In genomic region chr18:8354304-8354703, GRCh38 we compare ENCODE assay signal across 30 cellular contexts.
"Had no signal": no experiment of that assay in that cellular context is flagged by ENCODE, and none has a peak within 500 bp of the region (broad histone marks: within the 10 kb centered on the region; RNA-seq: fewer than 3 reads in every experiment).

No MANE protein-coding gene starts in this region.

- H3K27me3 ChIP-seq: esophagus squamous epithelium had no signal

- H3K27ac Mint-ChIP-seq: activated B cell treated with CpG ODN at 0.5 μM for 24 hours; activated CD8-positive, alpha-beta memory T cell treated with anti-CD3 and anti-CD28 coated beads, Interleukin-2, amount 10 ng/mL, durations not matched to agents 7 days and 5 days; activated CD8-positive, alpha-beta T cell treated with anti-CD3 and anti-CD28 coated beads, Interleukin-2, amount 10 ng/mL, durations not matched to agents 7 days and 5 days; activated naive CD8-positive, alpha-beta T cell; activated T-helper 2 cell treated with anti-CD3 and anti-CD28 coated beads, Interferon-gamma antibody, Interleukin-2, Interleukin-4, amounts not matched to agents 10 μg/mL and 5 μg/mL and 100 μg/mL, durations not matched to agents 14 hours and 24 hours and 36 hours; endodermal cell; natural killer cell treated with Interleukin-12 subunit alpha and Interleukin-12 subunit beta and Interleukin-15 and Interleukin-18, amount 100 ng/mL, for 72 hours; stimulated activated memory B cell treated with anti-CD40 and anti-IgM and Interleukin-4, amounts not matched to agents 10 μg/mL and 1 μg/mL and 100 μg/mL, for 72 hours; stimulated activated naive CD8-positive, alpha-beta T cell treated with anti-CD3 and anti-CD28 coated beads, Interleukin-15, amount 100 ng/mL, for 72 hours; T-helper 2 cell treated with Interferon-gamma antibody and Interleukin-4, amounts not matched to agents 5 μg/mL and 100 μg/mL, for 36 hours; type B pancreatic cell had no signal

- H3K36me3 Mint-ChIP-seq: activated CD8-positive, alpha-beta memory T cell treated with anti-CD3 and anti-CD28 coated beads, Interleukin-2, amount 10 ng/mL, durations not matched to agents 7 days and 5 days; activated naive CD8-positive, alpha-beta T cell; natural killer cell treated with Interleukin-12 subunit alpha and Interleukin-12 subunit beta and Interleukin-15 and Interleukin-18, amount 100 ng/mL, for 72 hours; stimulated activated memory B cell treated with anti-CD40 and anti-IgM and Interleukin-4, amounts not matched to agents 10 μg/mL and 1 μg/mL and 100 μg/mL, for 72 hours; type B pancreatic cell had no signal

- H3K27me3 Mint-ChIP-seq: activated B cell treated with CpG ODN at 0.5 μM for 24 hours; activated CD8-positive, alpha-beta memory T cell treated with anti-CD3 and anti-CD28 coated beads, Interleukin-2, amount 10 ng/mL, durations not matched to agents 7 days and 5 days; natural killer cell treated with Interleukin-12 subunit alpha and Interleukin-12 subunit beta and Interleukin-15 and Interleukin-18, amount 100 ng/mL, for 72 hours; stimulated activated naive CD8-positive, alpha-beta T cell treated with anti-CD3 and anti-CD28 coated beads, Interleukin-15, amount 100 ng/mL, for 72 hours had no signal

- DNase-seq: activated B cell treated with CpG ODN at 0.5 μM for 24 hours; activated CD4-positive, alpha-beta T cell treated with anti-CD3 and anti-CD28 coated beads, Interleukin-2, amount 50 U/mL, for 1 hour; activated CD8-positive, alpha-beta memory T cell treated with anti-CD3 and anti-CD28 coated beads, Interleukin-2, amount 10 ng/mL, durations not matched to agents 7 days and 5 days; activated CD8-positive, alpha-beta T cell treated with anti-CD3 and anti-CD28 coated beads, Interleukin-2, amount 10 ng/mL, durations not matched to agents 7 days and 5 days; activated naive CD4-positive, alpha-beta T cell treated with Interleukin-2 at 50 U/mL for 16 hours; activated T-cell treated with anti-CD3 and anti-CD28 coated beads, Interleukin-2, amount 50 U/mL, for 48 hours; anterior cingulate cortex; cerebellar nuclear complex; cortex of kidney; endodermal cell; esophagus squamous epithelium; foreskin melanocyte; left colon; mesendoderm; retina; stimulated activated CD4-positive, alpha-beta T cell treated with anti-CD3 and anti-CD28 coated beads, Interleukin-1b, Interleukin-23, amount 100 ng/mL, for 48 hours; stimulated activated CD4-positive, alpha-beta T cell treated with anti-CD3 and anti-CD28 coated beads, Interleukin-4, amount 100 ng/mL, for 4 hours; stimulated activated CD8-positive, alpha-beta memory T cell treated with anti-CD3 and anti-CD28 coated beads, Interleukin-4, amount 100 ng/mL, for 48 hours; stimulated activated naive CD8-positive, alpha-beta T cell treated with anti-CD3 and anti-CD28 coated beads, Interleukin-15, amount 100 ng/mL, for 72 hours; substantia nigra had no signal

- H3K4me3 Mint-ChIP-seq: activated B cell treated with CpG ODN at 0.5 μM for 24 hours; activated CD8-positive, alpha-beta memory T cell treated with anti-CD3 and anti-CD28 coated beads, Interleukin-2, amount 10 ng/mL, durations not matched to agents 7 days and 5 days; activated CD8-positive, alpha-beta T cell treated with anti-CD3 and anti-CD28 coated beads, Interleukin-2, amount 10 ng/mL, durations not matched to agents 7 days and 5 days; activated naive CD8-positive, alpha-beta T cell; endodermal cell; natural killer cell treated with Interleukin-12 subunit alpha and Interleukin-12 subunit beta and Interleukin-15 and Interleukin-18, amount 100 ng/mL, for 72 hours; stimulated activated memory B cell treated with anti-CD40 and anti-IgM and Interleukin-4, amounts not matched to agents 10 μg/mL and 1 μg/mL and 100 μg/mL, for 72 hours; stimulated activated naive CD8-positive, alpha-beta T cell treated with anti-CD3 and anti-CD28 coated beads, Interleukin-15, amount 100 ng/mL, for 72 hours; T-helper 2 cell treated with Interferon-gamma antibody and Interleukin-4, amounts not matched to agents 5 μg/mL and 100 μg/mL, for 36 hours; type B pancreatic cell had no signal

- H3K4me2 ChIP-seq: smooth muscle cell had no signal

- H3K4me3 ChIP-seq: esophagus squamous epithelium, lung, prostate gland, smooth muscle cell had no signal

- H3K27ac ChIP-seq: epithelial cell of prostate, esophagus squamous epithelium, prostate gland had no signal

- H3K9me3 Mint-ChIP-seq: activated B cell treated with CpG ODN at 0.5 μM for 24 hours; activated T-helper 2 cell treated with anti-CD3 and anti-CD28 coated beads, Interferon-gamma antibody, Interleukin-2, Interleukin-4, amounts not matched to agents 10 μg/mL and 5 μg/mL and 100 μg/mL, durations not matched to agents 14 hours and 24 hours and 36 hours; natural killer cell treated with Interleukin-12 subunit alpha and Interleukin-12 subunit beta and Interleukin-15 and Interleukin-18, amount 100 ng/mL, for 72 hours; stimulated activated memory B cell treated with anti-CD40 and anti-IgM and Interleukin-4, amounts not matched to agents 10 μg/mL and 1 μg/mL and 100 μg/mL, for 72 hours; T-helper 2 cell treated with Interferon-gamma antibody and Interleukin-4, amounts not matched to agents 5 μg/mL and 100 μg/mL, for 36 hours; type B pancreatic cell had no signal

- H3K4me1 Mint-ChIP-seq: activated B cell treated with CpG ODN at 0.5 μM for 24 hours; activated CD8-positive, alpha-beta memory T cell treated with anti-CD3 and anti-CD28 coated beads, Interleukin-2, amount 10 ng/mL, durations not matched to agents 7 days and 5 days; stimulated activated memory B cell treated with anti-CD40 and anti-IgM and Interleukin-4, amounts not matched to agents 10 μg/mL and 1 μg/mL and 100 μg/mL, for 72 hours; stimulated activated naive CD8-positive, alpha-beta T cell treated with anti-CD3 and anti-CD28 coated beads, Interleukin-15, amount 100 ng/mL, for 72 hours had no signal

- H3K9me3 ChIP-seq: esophagus squamous epithelium, prostate gland had no signal

- H3K36me3 ChIP-seq: esophagus squamous epithelium, prostate gland had no signal

- ATAC-seq: activated CD8-positive, alpha-beta memory T cell treated with anti-CD3 and anti-CD28 coated beads, Interleukin-2, amount 10 ng/mL, durations not matched to agents 7 days and 5 days; activated CD8-positive, alpha-beta T cell treated with anti-CD3 and anti-CD28 coated beads, Interleukin-2, amount 10 ng/mL, durations not matched to agents 7 days and 5 days; left colon; natural killer cell treated with Interleukin-12 subunit alpha and Interleukin-12 subunit beta and Interleukin-15 and Interleukin-18, amount 100 ng/mL, for 72 hours; stimulated activated memory B cell treated with anti-CD40 and anti-IgM and Interleukin-4, amounts not matched to agents 10 μg/mL and 1 μg/mL and 100 μg/mL, for 72 hours; stimulated activated naive CD8-positive, alpha-beta T cell treated with anti-CD3 and anti-CD28 coated beads, Interleukin-15, amount 100 ng/mL, for 72 hours had no signal

- H3K4me1 ChIP-seq: esophagus squamous epithelium, prostate gland had no signal
